14 cellular contexts compared by ENCODE assay signal in the genomic region with DNA sequence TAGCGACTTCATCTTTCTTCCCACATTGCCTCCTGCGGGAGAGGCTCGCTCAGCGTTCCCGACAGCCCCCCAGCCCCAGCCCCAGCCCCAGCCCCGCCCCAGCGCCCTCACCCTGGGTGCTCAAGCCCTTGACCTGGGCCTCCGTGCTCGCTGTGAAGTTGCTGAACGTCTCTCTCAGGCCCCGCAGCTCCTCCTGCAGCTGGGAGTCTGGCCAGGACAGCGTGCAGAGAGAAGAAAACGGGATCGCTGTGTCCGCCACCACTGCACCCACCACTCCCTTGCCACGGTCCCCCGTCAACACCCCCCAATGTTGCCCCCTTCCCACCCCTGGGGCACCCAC. TPM values are rescaled to one million over a fixed set of nuclear protein-coding genes. Genes with fewer than 3 reads are reported as not detected.
DNase-seq lines count a peak whose midpoint lies in the region; ATAC-seq, FAIRE-seq and TF ChIP-seq lines count a peak whose summit lies in the region.
"Had no signal": no experiment of that assay in that cellular context is flagged by ENCODE, and none has a peak within 500 bp of the region (broad histone marks: within the 10 kb centered on the region; RNA-seq: fewer than 3 reads in every experiment).

No MANE protein-coding gene starts in this region.

- in situ Hi-C loops in gastrocnemius medialis (cut with MboI; ENCODE audit: low sequenced_read_pairs in 4 of 4) = no loop called here

- no TSS peak for BruUV-seq in HCT116 (replicated peaks; lab: Mats Ljungman, UMichigan)

- POLR2A ChIA-PET in A549 (lab: Yijun Ruan, JAX) (interaction anchor here (0.6 to 1.5 kb wide), 6 partner anchors 9 to 141 kb away, joined by 3 to 7 read pairs (median 4); a partner anchor contains a TSS), HCT116 (lab: Charles Lee) (interaction anchor here (0.7 kb wide), 1 partner anchor 67 kb away, joined by 4 read pairs; no protein-coding TSS in a partner anchor)

- H3K27me3 ChIP-seq in HCT116 (ENCODE audit: insufficient read depth, low read length) (no peaks in the 10 kb centered on the region), liver (ENCODE audit: control insufficient read depth in 4 of 4, insufficient read depth in 4 of 4, low read length in 3 of 4) (no peaks in the 10 kb centered on the region), gastrocnemius medialis (peaks cover 39 to 56% (median 45%) of the 10 kb centered on the region in 3 donors)

- H3K4me1 Mint-ChIP-seq in activated CD8-positive, alpha-beta memory T cell treated with anti-CD3 and anti-CD28 coated beads, Interleukin-2, amount 10 ng/mL, durations not matched to agents 7 days and 5 days = peaks cover 9% of the 10 kb centered on the region

- CTCF ChIA-PET in A549 (lab: Yijun Ruan, JAX) (interaction anchor here (0.7 to 10.7 kb wide), 42 partner anchors 9 to 262 kb away, joined by 3 to 314 read pairs (median 8); a partner anchor contains a TSS), HCT116 (lab: Charles Lee) (interaction anchor here (0.5 to 3.1 kb wide), 13 partner anchors 12 to 155 kb away, joined by 3 to 27 read pairs (median 4); a partner anchor contains a TSS)
- CTCF ChIA-PET in activated CD8-positive, alpha-beta memory T cell treated with anti-CD3 and anti-CD28 coated beads, Interleukin-2, amount 10 ng/mL, durations not matched to agents 7 days and 5 days (lab: Charles Lee) = interaction anchor here (0.8 to 3.6 kb wide), 24 partner anchors 9 to 261 kb away, joined by 3 to 41 read pairs (median 4); a partner anchor contains a TSS

- no peak for TF ChIP-seq POLR2A in A549 (IDR thresholded peaks at IDR 0.05; ENCODE audit: low read length)
- no peak for TF ChIP-seq POLR2A in HCT116 (IDR thresholded peaks at IDR 0.05; ENCODE audit: borderline replicate concordance, extremely low read depth, insufficient read depth, insufficient read length)
- no peak for TF ChIP-seq POLR2A in gastrocnemius medialis (IDR thresholded peaks at IDR 0.05)

- H3K9me3 Mint-ChIP-seq in activated CD8-positive, alpha-beta memory T cell treated with anti-CD3 and anti-CD28 coated beads, Interleukin-2, amount 10 ng/mL, durations not matched to agents 7 days and 5 days (ENCODE audit: low read depth) = no peaks in the 10 kb centered on the region
- H3K9me3 Mint-ChIP-seq: activated CD4-positive, alpha-beta T cell treated with anti-CD3 and anti-CD28 coated beads, Interleukin-2, amount 10 ng/mL, durations not matched to agents 7 days and 5 days; CD4-positive, CD25-positive, alpha-beta regulatory T cell; mesothelial cell of epicardium; stimulated activated memory B cell treated with anti-CD40 and anti-IgM and Interleukin-4, amounts not matched to agents 10 μg/mL and 1 μg/mL and 100 μg/mL, for 72 hours had no signal

- H4K20me1 ChIP-seq in HCT116 (ENCODE audit: insufficient read depth) = no peaks in the 10 kb centered on the region

- 0 out of 6 replicates have a peak, but pooled peaks of 1 of the 2 experiments have one; percentile 2 for ATAC-seq in A549
- ATAC-seq in HCT116 = no peak
- ATAC-seq in activated CD8-positive, alpha-beta memory T cell treated with anti-CD3 and anti-CD28 coated beads, Interleukin-2, amount 10 ng/mL, durations not matched to agents 7 days and 5 days = no peak
- no peak for ATAC-seq in gastrocnemius medialis
- ATAC-seq in HG03135 (IDR thresholded peaks at IDR 0.05; ENCODE audit: unreplicated experiment) = no peak

- RAD21 ChIA-PET in HCT116 (lab: Charles Lee; ENCODE audit: low non-redundant PET in 1 of 2, low total read pairs in 2 of 2, uncharacterized antibody in 2 of 2, unreplicated experiment in 2 of 2) = interaction anchor here (0.7 to 1.9 kb wide), 4 partner anchors 125 to 131 kb away, joined by 4 to 11 read pairs (median 4); no protein-coding TSS in a partner anchor

- H3K4me3 Mint-ChIP-seq in activated CD8-positive, alpha-beta memory T cell treated with anti-CD3 and anti-CD28 coated beads, Interleukin-2, amount 10 ng/mL, durations not matched to agents 7 days and 5 days = no peak overlapping the region
- H3K4me3 Mint-ChIP-seq: mesothelial cell of epicardium; stimulated activated memory B cell treated with anti-CD40 and anti-IgM and Interleukin-4, amounts not matched to agents 10 μg/mL and 1 μg/mL and 100 μg/mL, for 72 hours had no signal

- FAIRE-seq in A549 (lab: Jason Lieb, UNC) = no peak

- H3K36me3 Mint-ChIP-seq in activated CD8-positive, alpha-beta memory T cell treated with anti-CD3 and anti-CD28 coated beads, Interleukin-2, amount 10 ng/mL, durations not matched to agents 7 days and 5 days = no peaks in the 10 kb centered on the region
- H3K36me3 Mint-ChIP-seq: activated naive CD8-positive, alpha-beta T cell; CD4-positive, CD25-positive, alpha-beta regulatory T cell; stimulated activated memory B cell treated with anti-CD40 and anti-IgM and Interleukin-4, amounts not matched to agents 10 μg/mL and 1 μg/mL and 100 μg/mL, for 72 hours had no signal

- H3K27ac ChIP-seq in A549 (peak overlapping the region; percentile 41 to 88; a peak in 5 of 6 replicates), HCT116 (ENCODE audit: low read depth, low read length) (no peak overlapping the region), cingulate gyrus (ENCODE audit: low read depth, low read length) (peak overlapping the region; percentile 23), liver (ENCODE audit: low read depth in 1 of 2, low read length in 2 of 2) (peak overlapping the region; percentile 92 to 96), gastrocnemius medialis (no peak overlapping the region)

- H2AFZ ChIP-seq in HCT116 (ENCODE audit: low read depth, low read length, poor library complexity, severe bottlenecking) = peak overlapping the region; percentile 70

- 20% methylated on average over 14 of the region's 17 CpGs for WGBS in A549 (ENCODE audit: missing lambda C conversion rate)
- 8% methylated on average over 17 of the region's 17 CpGs for WGBS in liver

- H3K4me3 ChIP-seq in A549 (peak overlapping the region; percentile 54; the same call in 2 of the 3 replicates), HCT116 (replicated peaks in 1 of 2; ENCODE audit: low read depth in 1 of 2, low read length in 2 of 2) (no peak overlapping the region), liver (ENCODE audit: low read depth in 1 of 3, low read length in 3 of 3) (peak overlapping the region; percentile 81 to 91 (median 88)), gastrocnemius medialis (peak overlapping the region in 2 of 4 donors; percentile 48 to 54)

- TF ChIP-seq RAD21 in A549 (conservative IDR thresholded peaks at IDR 0.05 in 1 of 2, IDR thresholded peaks at IDR 0.05 in 1 of 2) = no peak
- no peak for TF ChIP-seq RAD21 in HCT116 (IDR thresholded peaks at IDR 0.05; ENCODE audit: low read depth)
- no peak for TF ChIP-seq RAD21 in liver (IDR thresholded peaks at IDR 0.05)

- intact Hi-C loops in HCT116 (cut with micrococcal nuclease) = loop anchor here (1.0 kb wide), 1 partner anchor 125 kb away; no protein-coding TSS in a partner anchor
- intact Hi-C loops in gastrocnemius medialis (cut with DNase I; ENCODE audit: low total_unique reads) = loop anchor here (5.0 kb wide), 1 partner anchor 125 kb away; no protein-coding TSS in a partner anchor

- H3K9ac ChIP-seq in HCT116 (ENCODE audit: low read length) (no peak overlapping the region), liver (ENCODE audit: low read depth in 1 of 2, low read length in 2 of 2) (peak overlapping the region in 1 of 2 donors; percentile 78)

- DNase-seq in A549 (ENCODE audit: low read depth in 1 of 2, low spot score in 1 of 2) (no peak), HCT116 (ENCODE audit: low read depth, low spot score) (no peak), NCI-H1092 (lab: John Stamatoyannopoulos, UW) (no peak), gastrocnemius medialis (no peak)
- no peak for DNase-seq in activated CD8-positive, alpha-beta memory T cell treated with anti-CD3 and anti-CD28 coated beads, Interleukin-2, amount 10 ng/mL, durations not matched to agents 7 days and 5 days
- DNase-seq: SIG-M5 had no signal

- H3K4me2 ChIP-seq in A549 = peak overlapping the region; percentile 100
- peak overlapping the region; percentile 86 for H3K4me2 ChIP-seq in HCT116 (ENCODE audit: low read length)

- H3K4me1 ChIP-seq in A549 (peaks cover 23% of the 10 kb centered on the region), HCT116 (ENCODE audit: control insufficient read depth in 1 of 2, insufficient read depth in 2 of 2, low read length in 2 of 2) (peaks cover 7 to 15% of the 10 kb centered on the region in 2 experiments), liver (ENCODE audit: control insufficient read depth in 4 of 4, insufficient read depth in 4 of 4, low read length in 3 of 4) (peaks cover 5 to 48% (median 28%) of the 10 kb centered on the region in 4 donors), gastrocnemius medialis (peaks cover 8% of the 10 kb centered on the region in 2 donors)

- H3K27ac Mint-ChIP-seq in activated CD8-positive, alpha-beta memory T cell treated with anti-CD3 and anti-CD28 coated beads, Interleukin-2, amount 10 ng/mL, durations not matched to agents 7 days and 5 days = no peak overlapping the region
- H3K27ac Mint-ChIP-seq: activated CD4-positive, alpha-beta T cell treated with anti-CD3 and anti-CD28 coated beads, Interleukin-2, amount 10 ng/mL, durations not matched to agents 7 days and 5 days; activated naive CD8-positive, alpha-beta T cell; mesothelial cell of epicardium; stimulated activated memory B cell treated with anti-CD40 and anti-IgM and Interleukin-4, amounts not matched to agents 10 μg/mL and 1 μg/mL and 100 μg/mL, for 72 hours had no signal

- H3K9me3 ChIP-seq in A549 (no peaks in the 10 kb centered on the region), HCT116 (ENCODE audit: control insufficient read depth in 1 of 2, insufficient read depth in 1 of 2, low read depth in 1 of 2, low read length in 2 of 2) (peaks cover 0 to 7% of the 10 kb centered on the region in 2 experiments; a peak in 1 of 4 replicates), liver (ENCODE audit: control insufficient read depth in 4 of 4, low read length in 3 of 4) (no peaks in the 10 kb centered on the region), gastrocnemius medialis (no peaks in the 10 kb centered on the region)

- H3K9me2 ChIP-seq in HCT116 (ENCODE audit: insufficient read depth) = no peaks in the 10 kb centered on the region

- no peak for TF ChIP-seq EP300 in A549 (IDR thresholded peaks at IDR 0.05)

- H3K79me2 ChIP-seq in HCT116 (ENCODE audit: insufficient read depth, low read length) = no peaks in the 10 kb centered on the region

- TF ChIP-seq CTCF in A549 (IDR thresholded peaks at IDR 0.05) (no peak), HCT116 (IDR thresholded peaks at IDR 0.05 in 2 of 3, conservative IDR thresholded peaks at IDR 0.05 in 1 of 3; ENCODE audit: borderline replicate concordance in 1 of 3, insufficient read depth in 1 of 3, low read depth in 2 of 3, low read length in 2 of 3) (no peak), liver (IDR thresholded peaks at IDR 0.05; ENCODE audit: low read depth, low read length, missing input control) (no peak), gastrocnemius medialis (IDR thresholded peaks at IDR 0.05 in 4 of 5, conservative IDR thresholded peaks at IDR 0.05 in 1 of 5) (no peak)

- H3K36me3 ChIP-seq in HCT116 (ENCODE audit: control insufficient read depth in 1 of 2, insufficient read depth in 2 of 2, low read length in 2 of 2) = no peaks in the 10 kb centered on the region
- peaks cover 0 to 14% (median 0%) of the 10 kb centered on the region in 4 donors for H3K36me3 ChIP-seq in liver (ENCODE audit: control insufficient read depth in 4 of 4, insufficient read depth in 3 of 4, low read depth in 1 of 4, low read length in 3 of 4)
- H3K36me3 ChIP-seq in gastrocnemius medialis = no peaks in the 10 kb centered on the region

- H3K27me3 Mint-ChIP-seq in activated CD8-positive, alpha-beta memory T cell treated with anti-CD3 and anti-CD28 coated beads, Interleukin-2, amount 10 ng/mL, durations not matched to agents 7 days and 5 days = peaks cover 14% of the 10 kb centered on the region
- H3K27me3 Mint-ChIP-seq: activated naive CD8-positive, alpha-beta T cell had no signal

RNA-seq across cellular contexts. Expression of a gene that starts 2.3 kb away (rescaled TPM):
- polyA plus RNA-seq in A549 (2011; rRNA removed) = 2.6 and 3.4 TPM in 2 replicates
- 1.2 and 1.6 TPM in 2 replicates for polyA plus RNA-seq in A549 (2012; cell fraction: cytosol; rRNA removed)
- 6.4 and 7.0 TPM in 2 replicates for polyA plus RNA-seq in A549 (2012; cell fraction: nucleus; rRNA removed)
- polyA plus RNA-seq in A549 (2017; fragmentation: RNase III; extraction: RNeasy Plus Mini Kit Qiagen cat#74134 plus additional on column Dnase treatment) = 1.0 to 1.6 TPM (median 1.6 TPM) in 3 replicates
- polyA minus RNA-seq in A549 (2011; rRNA and poly(A)+ RNA removed) = 2.1 TPM in 2 replicates
- 1.2 TPM for total RNA-seq in HCT116 (2021; ENCODE audit: unreplicated experiment)
- polyA plus RNA-seq in HCT116 (2012) = 2.0 and 2.1 TPM in 2 replicates
- total RNA-seq in liver = 100 to 1,000 TPM; 127 to 401 TPM
- polyA plus RNA-seq in liver = 100 to 1,000 TPM; 541 to 728 TPM
- under 1 TPM; 0.35 to 0.38 TPM for total RNA-seq in activated CD8-positive, alpha-beta memory T cell treated with anti-CD3 and anti-CD28 coated beads, Interleukin-2, amount 10 ng/mL, durations not matched to agents 7 days and 5 days
- total RNA-seq in gastrocnemius medialis = 1 to 10 TPM in 1 of 4 donors, under 1 TPM in 1, not detected in 2; 0.81 to 1.8 TPM
- total RNA-seq: CD4-positive, CD25-positive, alpha-beta regulatory T cell had no signal

RNA-seq across cellular contexts. Expression of a gene that starts 42.8 kb away (rescaled TPM):
- polyA plus RNA-seq in A549 (2011; rRNA removed) = 8.3 and 9.2 TPM in 2 replicates
- polyA plus RNA-seq in A549 (2012; cell fraction: cytosol; rRNA removed) = 10.9 and 12.1 TPM in 2 replicates
- 29.1 and 29.3 TPM in 2 replicates for polyA plus RNA-seq in A549 (2012; cell fraction: nucleus; rRNA removed)
- 16.1 to 22.6 TPM (median 21.3 TPM) in 3 replicates for polyA plus RNA-seq in A549 (2017; fragmentation: RNase III; extraction: RNeasy Plus Mini Kit Qiagen cat#74134 plus additional on column Dnase treatment)
- polyA minus RNA-seq in A549 (2011; rRNA and poly(A)+ RNA removed) = 10.5 and 12.4 TPM in 2 replicates
- total RNA-seq in HCT116 (2021; ENCODE audit: unreplicated experiment) = 15.0 TPM
- polyA plus RNA-seq in HCT116 (2012) = 15.3 and 16.8 TPM in 2 replicates
- total RNA-seq in liver = 1 to 10 TPM; 2.1 to 5.7 TPM
- polyA plus RNA-seq in liver = 1 to 10 TPM in 1 of 2 donors, under 1 TPM in 1; 0.40 to 1.6 TPM
- 1 to 10 TPM; 4.9 to 5.3 TPM for total RNA-seq in activated CD8-positive, alpha-beta memory T cell treated with anti-CD3 and anti-CD28 coated beads, Interleukin-2, amount 10 ng/mL, durations not matched to agents 7 days and 5 days
- 1 to 10 TPM; 3.5 to 6.7 (median 5.3) TPM for total RNA-seq in gastrocnemius medialis

RNA-seq across cellular contexts. Expression of a gene that starts 42.9 kb away (rescaled TPM):
- polyA plus RNA-seq in A549 (2011; rRNA removed) (238 and 288 TPM in 2 replicates), A549 (2017; fragmentation: RNase III; extraction: RNeasy Plus Mini Kit Qiagen cat#74134 plus additional on column Dnase treatment) (392 to 429 TPM (median 425 TPM) in 3 replicates), liver (1,000 to 10,000 TPM; 1,107 to 1,301 TPM)
- 382 and 426 TPM in 2 replicates for polyA plus RNA-seq in A549 (2012; cell fraction: cytosol; rRNA removed)
- polyA plus RNA-seq in A549 (2012; cell fraction: nucleus; rRNA removed) = 3,030 and 3,491 TPM in 2 replicates
- polyA minus RNA-seq in A549 (2011; rRNA and poly(A)+ RNA removed) = 239 and 248 TPM in 2 replicates
- total RNA-seq in HCT116 (2021; ENCODE audit: unreplicated experiment) (554 TPM), liver (1,000 to 10,000 TPM in 1 of 2 donors, 100 to 1,000 TPM in 1; 185 to 1,110 TPM), gastrocnemius medialis (1,000 to 10,000 TPM in 3 of 4 donors, 100 to 1,000 TPM in 1; 771 to 1,217 (median 1,086) TPM)
- 616 and 680 TPM in 2 replicates for polyA plus RNA-seq in HCT116 (2012)
- 100 to 1,000 TPM; 411 to 423 TPM for total RNA-seq in activated CD8-positive, alpha-beta memory T cell treated with anti-CD3 and anti-CD28 coated beads, Interleukin-2, amount 10 ng/mL, durations not matched to agents 7 days and 5 days

RNA-seq across cellular contexts. Expression of a gene that starts 57.5 kb away (rescaled TPM):
- 5.7 and 9.6 TPM in 2 replicates for polyA plus RNA-seq in A549 (2011; rRNA removed)
- polyA plus RNA-seq in A549 (2012; cell fraction: cytosol; rRNA removed) = 6.5 and 9.2 TPM in 2 replicates
- polyA plus RNA-seq in A549 (2012; cell fraction: nucleus; rRNA removed) = 13.8 and 22.3 TPM in 2 replicates
- polyA plus RNA-seq in A549 (2017; fragmentation: RNase III; extraction: RNeasy Plus Mini Kit Qiagen cat#74134 plus additional on column Dnase treatment) = 30.7 to 40.4 TPM (median 37.7 TPM) in 3 replicates
- 27.8 and 36.3 TPM in 2 replicates for polyA minus RNA-seq in A549 (2011; rRNA and poly(A)+ RNA removed)
- 69.7 TPM for total RNA-seq in HCT116 (2021; ENCODE audit: unreplicated experiment)
- 47.1 and 53.4 TPM in 2 replicates for polyA plus RNA-seq in HCT116 (2012)
- 10 to 100 TPM; 16.7 to 24.5 TPM for total RNA-seq in liver
- polyA plus RNA-seq in liver = 1 to 10 TPM; 3.4 to 5.9 TPM
- total RNA-seq in activated CD8-positive, alpha-beta memory T cell treated with anti-CD3 and anti-CD28 coated beads, Interleukin-2, amount 10 ng/mL, durations not matched to agents 7 days and 5 days = 10 to 100 TPM; 52.7 to 62.0 TPM
- 10 to 100 TPM; 15.5 to 22.6 (median 20.5) TPM for total RNA-seq in gastrocnemius medialis

Comparison
In these comparisons a context has a peak if more than half of its experiments do, and no peak if none do; other contexts are left out.
1. H3K27ac ChIP-seq: peak in A549 (2 of 2), cingulate gyrus (single experiment) and liver (2 of 2); none in HCT116 (single experiment) and gastrocnemius medialis (0 of 4).
2. H3K4me3 ChIP-seq: peak in A549 (single experiment) and liver (3 of 3); none in HCT116 (0 of 2).
3. RNA of a gene that starts 2.3 kb away (total RNA-seq): 127 to 401 TPM in liver; 1.2 TPM in HCT116 (single experiment), 0.81 to 1.8 TPM in gastrocnemius medialis and 0.35 to 0.38 TPM in activated CD8-positive, alpha-beta memory T cell treated with anti-CD3 and anti-CD28 coated beads, Interleukin-2, amount 10 ng/mL, durations not matched to agents 7 days and 5 days; every median in the first group is over 10 times any median in the second.